8 cellular contexts compared by ENCODE assay signal in genomic region chrX:49192722-49193328, GRCh38. TPM values are rescaled to one million over a fixed set of nuclear protein-coding genes. Genes with fewer than 3 reads are reported as not detected.
DNase-seq lines count a peak whose midpoint lies in the region; ATAC-seq, FAIRE-seq and TF ChIP-seq lines count a peak whose summit lies in the region.

No MANE protein-coding gene starts in this region.

- peak overlapping the region; percentile 43 for H3K27ac Mint-ChIP-seq in activated naive CD4-positive, alpha-beta T cell treated with anti-CD3 and anti-CD28 coated beads, Interleukin-2, amount 50 U/mL, for 24 hours

- H3K27ac ChIP-seq in Karpas-422 (ENCODE audit: low read length) (no peak overlapping the region), HepG2 (ENCODE audit: extremely low read length, insufficient read depth, low read length) (no peak overlapping the region)

- FAIRE-seq in HepG2 (lab: Jason Lieb, UNC) = peak; percentile 63

- intact Hi-C loops in HepG2 (cut with micrococcal nuclease; ENCODE audit: unreplicated experiment) = loop anchor here (5.0 kb wide), 1 partner anchor 74 kb away; the partner anchor contains the start of gene PPP1R3F

- H3K9me2 ChIP-seq in Karpas-422 (replicated peaks; ENCODE audit: insufficient read depth, low read length) = no peaks in the 10 kb centered on the region

- peaks cover 24% of the 10 kb centered on the region for H3K4me1 Mint-ChIP-seq in activated naive CD4-positive, alpha-beta T cell treated with anti-CD3 and anti-CD28 coated beads, Interleukin-2, amount 50 U/mL, for 24 hours

- TF ChIP-seq EP300 in HepG2 (IDR thresholded peaks at IDR 0.05; ENCODE audit: low read depth in 2 of 2, low read length in 2 of 2) = no peak
- TF ChIP-seq EP300 in HepG2 (CRISPR knock-in tag; IDR thresholded peaks at IDR 0.05; ENCODE audit: borderline replicate concordance) = no peak

- CTCF ChIA-PET in HepG2 (lab: Yijun Ruan, JAX; ENCODE audit: low intra/inter-chr PET ratio, low total read pairs) = interaction anchor here (1.5 kb wide), 1 partner anchor 90 kb away, joined by 5 read pairs; no protein-coding TSS in a partner anchor

- H3K4me3 Mint-ChIP-seq in activated naive CD4-positive, alpha-beta T cell treated with anti-CD3 and anti-CD28 coated beads, Interleukin-2, amount 50 U/mL, for 24 hours = peak overlapping the region; percentile 68

- no TSS peak for BruUV-seq in HepG2 (replicated peaks; lab: Mats Ljungman, UMichigan)

- POLR2A ChIA-PET in HepG2 (lab: Yijun Ruan, JAX) = interaction anchor here (0.9 kb wide), 1 partner anchor 76 kb away, joined by 5 read pairs; the partner anchor contains the start of gene PPP1R3F

- TF ChIP-seq POLR2A in HepG2 (IDR thresholded peaks at IDR 0.05; ENCODE audit: insufficient read depth in 1 of 2, low read depth in 2 of 2, low read length in 2 of 2) = no peak

- H3K9me3 Mint-ChIP-seq in activated naive CD4-positive, alpha-beta T cell treated with anti-CD3 and anti-CD28 coated beads, Interleukin-2, amount 50 U/mL, for 24 hours = no peaks in the 10 kb centered on the region

- 0 out of 2 replicates have a peak overlapping the region, but pooled peaks have one; percentile 81 for H3K4me3 ChIP-seq in Karpas-422 (ENCODE audit: low read length)
- no peak overlapping the region for H3K4me3 ChIP-seq in HepG2 (replicated peaks in 1 of 3; ENCODE audit: insufficient read depth in 1 of 3, low read depth in 2 of 3, low read length in 3 of 3)

- H3K4me1 ChIP-seq in Karpas-422 (ENCODE audit: low read length) = peaks cover 12% of the 10 kb centered on the region
- peaks cover 60% of the 10 kb centered on the region for H3K4me1 ChIP-seq in HepG2 (ENCODE audit: insufficient read depth, low read length)

- no peak for TF ChIP-seq RAD21 in HepG2 (CRISPR knock-in tag; IDR thresholded peaks at IDR 0.05)

- H3K36me3 Mint-ChIP-seq in activated naive CD4-positive, alpha-beta T cell treated with anti-CD3 and anti-CD28 coated beads, Interleukin-2, amount 50 U/mL, for 24 hours = no peaks in the 10 kb centered on the region

- peak; percentile 64 for TF ChIP-seq CTCF in HepG2 (CRISPR knock-in tag; IDR thresholded peaks at IDR 0.05)

- H2AFZ ChIP-seq in Karpas-422 (ENCODE audit: low read length) = no peak overlapping the region
- no peak overlapping the region for H2AFZ ChIP-seq in HepG2 (ENCODE audit: low read length)

- H3K4me2 ChIP-seq in Karpas-422 (ENCODE audit: low read depth, low read length, poor library complexity, severe bottlenecking) (peak overlapping the region; percentile 75), HepG2 (ENCODE audit: low read depth, low read length) (no peak overlapping the region; the same call in 1 of the 2 replicates)

- H3K9me3 ChIP-seq in Karpas-422 (ENCODE audit: low read length) (no peaks in the 10 kb centered on the region), HepG2 (ENCODE audit: low read length) (no peaks in the 10 kb centered on the region)

- no peak for ATAC-seq in HepG2
- no peak for ATAC-seq in HG03159 (IDR thresholded peaks at IDR 0.05; ENCODE audit: unreplicated experiment)

- no peaks in the 10 kb centered on the region for H3K27me3 ChIP-seq in Karpas-422 (ENCODE audit: low read length)
- no peaks in the 10 kb centered on the region for H3K27me3 ChIP-seq in HepG2 (ENCODE audit: control insufficient read depth in 1 of 2, insufficient read depth in 2 of 2, low read length in 2 of 2)

- no peaks in the 10 kb centered on the region for H4K20me1 ChIP-seq in Karpas-422 (ENCODE audit: insufficient read depth, low read depth, low read length)
- H4K20me1 ChIP-seq in HepG2 (ENCODE audit: insufficient read depth, low read length) = no peaks in the 10 kb centered on the region

- H3K9ac ChIP-seq in Karpas-422 (ENCODE audit: low read length) (no peak overlapping the region), HepG2 (ENCODE audit: insufficient read depth, low read depth, low read length) (no peak overlapping the region)

- WGBS in HepG2 (ENCODE audit: low lambda C conversion rate) = 68% methylated on average over 6 of the region's 10 CpGs

- DNase-seq in NCI-H748 (lab: John Stamatoyannopoulos, UW; ENCODE audit: unreplicated experiment) (peak; percentile 28), NCI-H748 treated with DMSO at 0.1 percent for 48 hours (lab: John Stamatoyannopoulos, UW) (no peak), Karpas-422 (peak; percentile 77), HepG2 (ENCODE audit: low spot score) (no peak), cerebellar nuclear complex (lab: John Stamatoyannopoulos, UW) (no peak), DMS79 treated with DMSO at 0.1 percent for 48 hours (lab: John Stamatoyannopoulos, UW) (no peak)

- H3K27me3 Mint-ChIP-seq in activated naive CD4-positive, alpha-beta T cell treated with anti-CD3 and anti-CD28 coated beads, Interleukin-2, amount 50 U/mL, for 24 hours = no peaks in the 10 kb centered on the region

- no peaks in the 10 kb centered on the region for H3K36me3 ChIP-seq in Karpas-422 (ENCODE audit: insufficient read depth, low read length)
- no peaks in the 10 kb centered on the region for H3K36me3 ChIP-seq in HepG2 (replicated peaks in 1 of 2; ENCODE audit: control insufficient read depth in 1 of 2, insufficient read depth in 2 of 2, low read length in 2 of 2)

- H3K79me2 ChIP-seq in Karpas-422 (ENCODE audit: low read length) = no peaks in the 10 kb centered on the region
- no peaks in the 10 kb centered on the region for H3K79me2 ChIP-seq in HepG2 (ENCODE audit: insufficient read depth, low read length)

- in situ Hi-C loops in HepG2 (cut with HindIII; ENCODE audit: extremely low pct_ligation_motif_present, low pct_unique_long_range_greater_than_20kb) = no loop called here

RNA-seq across cellular contexts. Expression of gene PRICKLE3, which starts 6.7 kb away (rescaled TPM):
- 4.0 and 15.5 TPM in 2 replicates for total RNA-seq in Karpas-422 (2014; rRNA removed; shearing (Covaris generic); ENCODE audit: low replicate concordance)
- total RNA-seq in HepG2 (2016; rRNA removed; fragmentation: Illumina TruSeq; extraction: Trizol) = 2.5 and 2.6 TPM in 2 replicates
- total RNA-seq in HepG2 (2016; cell fraction: cytosol; rRNA removed; fragmentation: Illumina TruSeq; extraction: Trizol; ENCODE audit: low read depth) = 1.5 and 2.5 TPM in 2 replicates
- total RNA-seq in HepG2 (2016; cell fraction: insoluble cytoplasmic fraction; rRNA removed; fragmentation: Illumina TruSeq; extraction: Trizol) = 2.2 and 2.6 TPM in 2 replicates
- total RNA-seq in HepG2 (2016; cell fraction: membrane; rRNA removed; fragmentation: Illumina TruSeq; extraction: Trizol) = 2.7 and 4.0 TPM in 2 replicates
- total RNA-seq in HepG2 (2016; cell fraction: nucleus; rRNA removed; fragmentation: Illumina TruSeq; extraction: Trizol) = 4.3 and 4.4 TPM in 2 replicates
- polyA plus RNA-seq in HepG2 (2011; rRNA removed) = 2.6 and 2.9 TPM in 2 replicates
- polyA plus RNA-seq in HepG2 (2011; cell fraction: cytosol; rRNA removed) = 1.6 and 1.7 TPM in 2 replicates
- 17.3 and 17.7 TPM in 2 replicates for polyA plus RNA-seq in HepG2 (2011; cell fraction: nucleus; rRNA removed)
- polyA plus RNA-seq in HepG2 (2012) = 3.2 and 4.9 TPM in 2 replicates
- polyA plus RNA-seq in HepG2 (2016; cell fraction: cytosol; fragmentation: Illumina TruSeq; extraction: Trizol; ENCODE audit: low read depth) = 1.0 and 1.1 TPM in 2 replicates
- polyA plus RNA-seq in HepG2 (2016; cell fraction: insoluble cytoplasmic fraction; fragmentation: Illumina TruSeq; extraction: Trizol; ENCODE audit: low read depth) = 2.2 and 2.8 TPM in 2 replicates
- 1.9 and 2.3 TPM in 2 replicates for polyA plus RNA-seq in HepG2 (2016; cell fraction: membrane; fragmentation: Illumina TruSeq; extraction: Trizol; ENCODE audit: low read depth)
- 8.7 and 12.2 TPM in 2 replicates for polyA plus RNA-seq in HepG2 (2016; cell fraction: nucleus; fragmentation: Illumina TruSeq; extraction: Trizol; ENCODE audit: insufficient read depth, low read depth)
- 4.0 and 25.7 TPM in 2 replicates for polyA minus RNA-seq in HepG2 (2011; rRNA and poly(A)+ RNA removed; ENCODE audit: low replicate concordance)
- 2.5 and 2.6 TPM in 2 replicates for polyA minus RNA-seq in HepG2 (2011; cell fraction: cytosol; rRNA and poly(A)+ RNA removed)
- 5.2 and 5.6 TPM in 2 replicates for polyA minus RNA-seq in HepG2 (2011; cell fraction: nucleus; rRNA and poly(A)+ RNA removed)

RNA-seq across cellular contexts. Expression of gene SYP, which starts 7.2 kb away (rescaled TPM):
- 0.86 and 1.2 TPM in 2 replicates for total RNA-seq in Karpas-422 (2014; rRNA removed; shearing (Covaris generic); ENCODE audit: low replicate concordance)
- total RNA-seq in HepG2 (2016; rRNA removed; fragmentation: Illumina TruSeq; extraction: Trizol) = 1.7 and 2.5 TPM in 2 replicates
- 0.40 and 0.62 TPM in 2 replicates for total RNA-seq in HepG2 (2016; cell fraction: cytosol; rRNA removed; fragmentation: Illumina TruSeq; extraction: Trizol; ENCODE audit: low read depth)
- 0.62 and 2.3 TPM in 2 replicates for total RNA-seq in HepG2 (2016; cell fraction: insoluble cytoplasmic fraction; rRNA removed; fragmentation: Illumina TruSeq; extraction: Trizol)
- total RNA-seq in HepG2 (2016; cell fraction: membrane; rRNA removed; fragmentation: Illumina TruSeq; extraction: Trizol) = 0.55 and 0.93 TPM in 2 replicates
- total RNA-seq in HepG2 (2016; cell fraction: nucleus; rRNA removed; fragmentation: Illumina TruSeq; extraction: Trizol) = 1.4 and 2.4 TPM in 2 replicates
- polyA plus RNA-seq in HepG2 (2011; rRNA removed) = 2.0 and 4.4 TPM in 2 replicates
- polyA plus RNA-seq in HepG2 (2011; cell fraction: cytosol; rRNA removed) = 2.7 and 2.9 TPM in 2 replicates
- 3.0 and 5.4 TPM in 2 replicates for polyA plus RNA-seq in HepG2 (2011; cell fraction: nucleus; rRNA removed)
- polyA plus RNA-seq in HepG2 (2012) = 6.5 and 6.7 TPM in 2 replicates
- 0.21 and 0.33 TPM in 2 replicates for polyA plus RNA-seq in HepG2 (2016; cell fraction: cytosol; fragmentation: Illumina TruSeq; extraction: Trizol; ENCODE audit: low read depth)
- polyA plus RNA-seq in HepG2 (2016; cell fraction: insoluble cytoplasmic fraction; fragmentation: Illumina TruSeq; extraction: Trizol; ENCODE audit: low read depth) = 0.52 and 0.99 TPM in 2 replicates
- polyA plus RNA-seq in HepG2 (2016; cell fraction: membrane; fragmentation: Illumina TruSeq; extraction: Trizol; ENCODE audit: low read depth) = 0.50 and 0.73 TPM in 2 replicates
- polyA plus RNA-seq in HepG2 (2016; cell fraction: nucleus; fragmentation: Illumina TruSeq; extraction: Trizol; ENCODE audit: insufficient read depth, low read depth) = 3.2 and 4.6 TPM in 2 replicates
- polyA minus RNA-seq in HepG2 (2011; rRNA and poly(A)+ RNA removed; ENCODE audit: low replicate concordance) = 1.6 and 4.4 TPM in 2 replicates
- polyA minus RNA-seq in HepG2 (2011; cell fraction: cytosol; rRNA and poly(A)+ RNA removed) = 2.1 and 3.0 TPM in 2 replicates
- 1.7 and 2.2 TPM in 2 replicates for polyA minus RNA-seq in HepG2 (2011; cell fraction: nucleus; rRNA and poly(A)+ RNA removed)

RNA-seq across cellular contexts. Expression of gene PLP2, which starts 21.1 kb away (rescaled TPM):
- 11.0 and 37.0 TPM in 2 replicates for total RNA-seq in Karpas-422 (2014; rRNA removed; shearing (Covaris generic); ENCODE audit: low replicate concordance)
- 0.18 and 0.40 TPM in 2 replicates for total RNA-seq in HepG2 (2016; rRNA removed; fragmentation: Illumina TruSeq; extraction: Trizol)
- total RNA-seq in HepG2 (2016; cell fraction: cytosol; rRNA removed; fragmentation: Illumina TruSeq; extraction: Trizol; ENCODE audit: low read depth) = not detected in 2 replicates
- 0.19 and 0.24 TPM in 2 replicates for total RNA-seq in HepG2 (2016; cell fraction: insoluble cytoplasmic fraction; rRNA removed; fragmentation: Illumina TruSeq; extraction: Trizol)
- total RNA-seq in HepG2 (2016; cell fraction: membrane; rRNA removed; fragmentation: Illumina TruSeq; extraction: Trizol) = 0.45 TPM in 1 of 2 replicates, not detected in the other
- total RNA-seq in HepG2 (2016; cell fraction: nucleus; rRNA removed; fragmentation: Illumina TruSeq; extraction: Trizol) = 0.50 TPM in 1 of 2 replicates, not detected in the other
- 3.6 and 5.1 TPM in 2 replicates for polyA plus RNA-seq in HepG2 (2011; rRNA removed)
- 4.2 and 6.6 TPM in 2 replicates for polyA plus RNA-seq in HepG2 (2011; cell fraction: cytosol; rRNA removed)
- polyA plus RNA-seq in HepG2 (2011; cell fraction: nucleus; rRNA removed) = 1.5 and 1.9 TPM in 2 replicates
- polyA plus RNA-seq in HepG2 (2012) = 2.8 and 4.2 TPM in 2 replicates
- polyA plus RNA-seq in HepG2 (2016; cell fraction: cytosol; fragmentation: Illumina TruSeq; extraction: Trizol; ENCODE audit: low read depth) = 0.70 and 0.82 TPM in 2 replicates
- polyA plus RNA-seq in HepG2 (2016; cell fraction: insoluble cytoplasmic fraction; fragmentation: Illumina TruSeq; extraction: Trizol; ENCODE audit: low read depth) = 0.23 and 0.32 TPM in 2 replicates
- 0.83 and 0.88 TPM in 2 replicates for polyA plus RNA-seq in HepG2 (2016; cell fraction: membrane; fragmentation: Illumina TruSeq; extraction: Trizol; ENCODE audit: low read depth)
- 0.70 and 0.76 TPM in 2 replicates for polyA plus RNA-seq in HepG2 (2016; cell fraction: nucleus; fragmentation: Illumina TruSeq; extraction: Trizol; ENCODE audit: insufficient read depth, low read depth)
- 4.8 and 952 TPM in 2 replicates for polyA minus RNA-seq in HepG2 (2011; rRNA and poly(A)+ RNA removed; ENCODE audit: low replicate concordance)
- 1.8 and 2.3 TPM in 2 replicates for polyA minus RNA-seq in HepG2 (2011; cell fraction: cytosol; rRNA and poly(A)+ RNA removed)
- polyA minus RNA-seq in HepG2 (2011; cell fraction: nucleus; rRNA and poly(A)+ RNA removed) = 1.3 and 1.9 TPM in 2 replicates

RNA-seq across cellular contexts. Expression of gene MAGIX, which starts 30.3 kb away (rescaled TPM):
- 1.7 TPM in 1 of 2 replicates, not detected in the other for total RNA-seq in Karpas-422 (2014; rRNA removed; shearing (Covaris generic); ENCODE audit: low replicate concordance)
- total RNA-seq in HepG2 (2016; rRNA removed; fragmentation: Illumina TruSeq; extraction: Trizol) = 1.0 and 1.2 TPM in 2 replicates
- 0.35 and 0.40 TPM in 2 replicates for total RNA-seq in HepG2 (2016; cell fraction: cytosol; rRNA removed; fragmentation: Illumina TruSeq; extraction: Trizol; ENCODE audit: low read depth)
- total RNA-seq in HepG2 (2016; cell fraction: insoluble cytoplasmic fraction; rRNA removed; fragmentation: Illumina TruSeq; extraction: Trizol) = 0.65 and 1.4 TPM in 2 replicates
- total RNA-seq in HepG2 (2016; cell fraction: membrane; rRNA removed; fragmentation: Illumina TruSeq; extraction: Trizol) = 0.65 and 0.90 TPM in 2 replicates
- total RNA-seq in HepG2 (2016; cell fraction: nucleus; rRNA removed; fragmentation: Illumina TruSeq; extraction: Trizol) = 0.78 and 0.85 TPM in 2 replicates
- 0.37 and 0.63 TPM in 2 replicates for polyA plus RNA-seq in HepG2 (2011; rRNA removed)
- 0.35 and 1.4 TPM in 2 replicates for polyA plus RNA-seq in HepG2 (2011; cell fraction: cytosol; rRNA removed)
- polyA plus RNA-seq in HepG2 (2011; cell fraction: nucleus; rRNA removed) = 1.9 and 2.3 TPM in 2 replicates
- 0.21 and 0.40 TPM in 2 replicates for polyA plus RNA-seq in HepG2 (2012)
- 0.27 and 0.53 TPM in 2 replicates for polyA plus RNA-seq in HepG2 (2016; cell fraction: cytosol; fragmentation: Illumina TruSeq; extraction: Trizol; ENCODE audit: low read depth)
- 0.74 and 1.2 TPM in 2 replicates for polyA plus RNA-seq in HepG2 (2016; cell fraction: insoluble cytoplasmic fraction; fragmentation: Illumina TruSeq; extraction: Trizol; ENCODE audit: low read depth)
- polyA plus RNA-seq in HepG2 (2016; cell fraction: membrane; fragmentation: Illumina TruSeq; extraction: Trizol; ENCODE audit: low read depth) = 0.58 and 1.1 TPM in 2 replicates
- polyA plus RNA-seq in HepG2 (2016; cell fraction: nucleus; fragmentation: Illumina TruSeq; extraction: Trizol; ENCODE audit: insufficient read depth, low read depth) = 0.57 and 1.8 TPM in 2 replicates
- polyA minus RNA-seq in HepG2 (2011; rRNA and poly(A)+ RNA removed; ENCODE audit: low replicate concordance) = 0.60 and 1.7 TPM in 2 replicates
- polyA minus RNA-seq in HepG2 (2011; cell fraction: cytosol; rRNA and poly(A)+ RNA removed) = not detected in 2 replicates
- 0.52 and 1.2 TPM in 2 replicates for polyA minus RNA-seq in HepG2 (2011; cell fraction: nucleus; rRNA and poly(A)+ RNA removed)

RNA-seq across cellular contexts. Expression of gene CACNA1F, which starts 40.3 kb away (rescaled TPM):
- not detected in 2 replicates for total RNA-seq in Karpas-422 (2014; rRNA removed; shearing (Covaris generic); ENCODE audit: low replicate concordance)
- not detected in 2 replicates for total RNA-seq in HepG2 (2016; rRNA removed; fragmentation: Illumina TruSeq; extraction: Trizol)
- total RNA-seq in HepG2 (2016; cell fraction: cytosol; rRNA removed; fragmentation: Illumina TruSeq; extraction: Trizol; ENCODE audit: low read depth) = not detected in 2 replicates
- total RNA-seq in HepG2 (2016; cell fraction: insoluble cytoplasmic fraction; rRNA removed; fragmentation: Illumina TruSeq; extraction: Trizol) = not detected in 2 replicates
- not detected in 2 replicates for total RNA-seq in HepG2 (2016; cell fraction: membrane; rRNA removed; fragmentation: Illumina TruSeq; extraction: Trizol)
- total RNA-seq in HepG2 (2016; cell fraction: nucleus; rRNA removed; fragmentation: Illumina TruSeq; extraction: Trizol) = not detected in 2 replicates
- polyA plus RNA-seq in HepG2 (2011; rRNA removed) = 0.03 and 0.09 TPM in 2 replicates
- 0.01 TPM in 1 of 2 replicates, not detected in the other for polyA plus RNA-seq in HepG2 (2011; cell fraction: cytosol; rRNA removed)
- polyA plus RNA-seq in HepG2 (2011; cell fraction: nucleus; rRNA removed) = 0.80 and 0.90 TPM in 2 replicates
- 0.11 and 0.12 TPM in 2 replicates for polyA plus RNA-seq in HepG2 (2012)
- polyA plus RNA-seq in HepG2 (2016; cell fraction: cytosol; fragmentation: Illumina TruSeq; extraction: Trizol; ENCODE audit: low read depth) = not detected in 2 replicates
- polyA plus RNA-seq in HepG2 (2016; cell fraction: insoluble cytoplasmic fraction; fragmentation: Illumina TruSeq; extraction: Trizol; ENCODE audit: low read depth) = not detected in 2 replicates
- polyA plus RNA-seq in HepG2 (2016; cell fraction: membrane; fragmentation: Illumina TruSeq; extraction: Trizol; ENCODE audit: low read depth) = not detected in 2 replicates
- polyA plus RNA-seq in HepG2 (2016; cell fraction: nucleus; fragmentation: Illumina TruSeq; extraction: Trizol; ENCODE audit: insufficient read depth, low read depth) = not detected in 2 replicates
- polyA minus RNA-seq in HepG2 (2011; rRNA and poly(A)+ RNA removed; ENCODE audit: low replicate concordance) = 2.9 TPM in 1 of 2 replicates, not detected in the other
- polyA minus RNA-seq in HepG2 (2011; cell fraction: cytosol; rRNA and poly(A)+ RNA removed) = not detected in 2 replicates
- 0.26 TPM in 1 of 2 replicates, not detected in the other for polyA minus RNA-seq in HepG2 (2011; cell fraction: nucleus; rRNA and poly(A)+ RNA removed)

Comparison
In these comparisons a context has a peak if more than half of its experiments do, and no peak if none do; other contexts are left out.
1. DNase-seq: peak in NCI-H748 (single experiment) and Karpas-422 (single experiment); none in NCI-H748 treated with DMSO at 0.1 percent for 48 hours (single experiment), HepG2 (single experiment), cerebellar nuclear complex (0 of 2) and DMS79 treated with DMSO at 0.1 percent for 48 hours (single experiment).